ENCODE assay signal across 1 cellular context in genomic region chr17:8345052-8345690, GRCh38.
TF ChIP-seq lines count a peak whose summit lies in the region.

No MANE protein-coding gene starts in this region.

TF ChIP-seq in GM12878, 131 proteins besides CTCF, POLR2A, EP300 and RAD21:
- TF ChIP-seq KDM1A (IDR thresholded peaks at IDR 0.05; ENCODE audit: borderline replicate concordance) (no peak), IKZF1 (conservative IDR thresholded peaks at IDR 0.05) (no peak), RUNX3 (IDR thresholded peaks at IDR 0.05; ENCODE audit: low read length) (peak; percentile 47)
TF ChIP-seq in GM12878: peak in this region for 1.
